In genomic region chr1:232182206-232182605, GRCh38 we compare ENCODE assay signal across 7 cellular contexts.
"Had no signal": no experiment of that assay in that cellular context is flagged by ENCODE, and none has a peak within 500 bp of the region (broad histone marks: within the 10 kb centered on the region; RNA-seq: fewer than 3 reads in every experiment).

No MANE protein-coding gene starts in this region.

- ATAC-seq: HepG2, K562 had no signal

- H3K4me3 Mint-ChIP-seq: IgD-negative memory B cell had no signal

- H3K27ac Mint-ChIP-seq: IgD-negative memory B cell had no signal

- H3K4me3 ChIP-seq: K562 had no signal

- H3K4me1 Mint-ChIP-seq: IgD-negative memory B cell had no signal

- DNase-seq: IMR-90, KBM-7, KG1 had no signal

- H3K27ac ChIP-seq: HL-60 had no signal
